ENCODE assay signal across 8 cellular contexts in the genomic region with DNA sequence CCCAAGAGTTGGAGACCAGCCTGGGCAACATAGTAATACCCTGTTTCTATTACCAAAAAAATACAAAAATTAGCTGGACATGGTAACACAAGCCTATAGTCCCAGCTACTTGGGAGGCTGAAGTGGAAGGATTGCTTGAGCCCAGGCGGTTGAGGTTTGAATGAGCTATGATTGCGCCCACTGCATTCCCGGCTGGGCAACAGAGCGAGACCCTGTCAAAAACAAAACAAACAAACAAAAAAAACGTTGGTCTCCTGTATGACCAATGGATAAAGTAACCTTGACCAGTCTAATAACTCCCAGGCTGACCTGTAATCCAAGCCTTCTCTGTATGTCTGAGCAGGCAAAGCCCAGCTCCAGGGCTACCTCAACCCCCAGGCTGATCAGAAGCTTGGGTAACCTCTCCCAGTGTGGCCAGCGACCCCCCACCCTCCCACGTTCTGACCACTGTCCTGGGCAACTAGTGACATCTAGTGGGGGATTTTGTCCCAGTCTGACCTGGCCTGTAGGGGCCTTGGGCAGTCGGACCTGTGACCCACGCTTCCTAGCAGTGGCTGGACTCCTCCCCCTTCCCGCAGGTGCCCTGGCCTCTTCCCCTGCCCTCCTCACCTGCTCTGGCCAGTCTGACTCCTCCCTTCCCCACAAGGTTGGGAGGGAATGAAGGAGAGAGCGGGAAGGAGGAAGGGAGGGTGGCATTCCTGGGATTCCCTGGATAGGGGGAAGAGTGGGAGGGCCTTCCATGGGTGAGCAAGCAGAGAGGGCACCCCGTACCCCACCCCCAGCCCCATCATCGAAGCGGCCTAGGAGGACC. TPM values are rescaled to one million over a fixed set of nuclear protein-coding genes. Genes with fewer than 3 reads are reported as not detected.
A peak's percentile ranks its signal among the peaks of the same experiment; 100 is the strongest.
DNase-seq lines count a peak whose midpoint lies in the region; TF ChIP-seq lines count a peak whose summit lies in the region.

No MANE protein-coding gene starts in this region.

- DNase-seq in ELR (ENCODE audit: low read depth), result peak; percentile 58
- peak; percentile 26 for DNase-seq in NCI-H774 (lab: John Stamatoyannopoulos, UW)
- peak; percentile 77 for DNase-seq in endothelial cell (ENCODE audit: low spot score)
- DNase-seq in SKM-1 treated with dmso at 0.1 percent for 144 hours (lab: John Stamatoyannopoulos, UW; ENCODE audit: unreplicated experiment), result no peak
- no peak for DNase-seq in NCI-H2107 (lab: John Stamatoyannopoulos, UW)
- DNase-seq in activated gamma-delta T cell treated with Interleukin-2 at 50 U/mL for 16 hours, result no peak
- DNase-seq in activated gamma-delta T cell (lab: John Stamatoyannopoulos, UW), result no peak

- peak overlapping the region; percentile 59 for H3K4me3 Mint-ChIP-seq in endothelial cell (ENCODE audit: unreplicated experiment)

- H3K9me3 Mint-ChIP-seq in endothelial cell (ENCODE audit: unreplicated experiment), result no peaks in the 10 kb centered on the region

- peaks cover 2% of the 10 kb centered on the region for H3K27me3 Mint-ChIP-seq in endothelial cell (ENCODE audit: unreplicated experiment)

- peaks cover 5% of the 10 kb centered on the region for H3K9me3 ChIP-seq in mucosa of stomach (ENCODE audit: control insufficient read depth, low read length)

- no peak overlapping the region for H3K4me3 ChIP-seq in mucosa of stomach (ENCODE audit: low read length)

- TF ChIP-seq CTCF in endothelial cell (IDR thresholded peaks at IDR 0.05; ENCODE audit: unreplicated experiment), result peak; percentile 35

- peak overlapping the region; percentile 22 for H3K9ac ChIP-seq in mucosa of stomach (ENCODE audit: low read length)

- H3K4me1 Mint-ChIP-seq in endothelial cell (ENCODE audit: unreplicated experiment), result peaks cover 7% of the 10 kb centered on the region

- H3K4me1 ChIP-seq in mucosa of stomach (ENCODE audit: control insufficient read depth, insufficient read depth, low read length), result peaks cover 26% of the 10 kb centered on the region

- no peaks in the 10 kb centered on the region for H3K36me3 ChIP-seq in mucosa of stomach (ENCODE audit: control insufficient read depth, insufficient read depth, low read length)

- H3K27ac Mint-ChIP-seq in endothelial cell (ENCODE audit: unreplicated experiment), result no peak overlapping the region

- peaks cover 5% of the 10 kb centered on the region for H3K36me3 Mint-ChIP-seq in endothelial cell (ENCODE audit: low read depth, unreplicated experiment)

- peaks cover 12% of the 10 kb centered on the region for H3K27me3 ChIP-seq in mucosa of stomach (ENCODE audit: control insufficient read depth, insufficient read depth, low read length)

RNA-seq across cellular contexts. Expression of a gene that starts 1.0 kb away (rescaled TPM):
- total RNA-seq in endothelial cell (ENCODE audit: unreplicated experiment), result 6.9 TPM

RNA-seq across cellular contexts. Expression of a gene that starts 30.2 kb away (rescaled TPM):
- 0.85 TPM for total RNA-seq in endothelial cell (ENCODE audit: unreplicated experiment)

RNA-seq across cellular contexts. Expression of a gene that starts 38.2 kb away (rescaled TPM):
- total RNA-seq in endothelial cell (ENCODE audit: unreplicated experiment), result 342 TPM

RNA-seq across cellular contexts. Expression of a gene that starts 59.3 kb away (rescaled TPM):
- total RNA-seq in endothelial cell (ENCODE audit: unreplicated experiment), result 1.9 TPM

Comparison
In these comparisons a context has a peak if more than half of its experiments do, and no peak if none do; other contexts are left out.
1. DNase-seq: peak in ELR (single experiment), NCI-H774 (single experiment) and endothelial cell (single experiment); none in SKM-1 treated with dmso at 0.1 percent for 144 hours (single experiment), NCI-H2107 (single experiment), activated gamma-delta T cell treated with Interleukin-2 at 50 U/mL for 16 hours (single experiment) and activated gamma-delta T cell (single experiment).